16 cellular contexts compared by ENCODE assay signal in the genomic region with DNA sequence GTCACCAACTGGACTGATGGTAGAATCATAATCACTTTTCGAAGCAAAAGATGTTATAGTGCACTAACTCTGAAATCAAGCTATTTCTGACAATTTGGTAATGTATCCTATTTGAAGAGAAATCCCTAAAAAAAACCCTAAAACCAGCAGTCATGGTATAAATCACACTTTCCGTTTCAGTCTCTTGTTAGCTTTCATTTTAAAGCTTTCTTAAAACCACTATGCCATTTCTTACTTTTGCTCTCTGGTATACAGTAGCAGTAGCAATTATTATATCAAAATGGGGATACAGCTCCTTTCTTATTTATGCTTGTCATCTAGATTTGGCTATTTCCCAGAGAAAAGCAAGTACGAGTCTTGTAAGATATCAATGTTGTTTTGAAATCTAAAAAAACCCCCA.
DNase-seq lines count a peak whose midpoint lies in the region; ATAC-seq, FAIRE-seq and TF ChIP-seq lines count a peak whose summit lies in the region.
"Had no signal": no experiment of that assay in that cellular context is flagged by ENCODE, and none has a peak within 500 bp of the region (broad histone marks: within the 10 kb centered on the region; RNA-seq: fewer than 3 reads in every experiment).

No MANE protein-coding gene starts in this region.

- H3K27me3 ChIP-seq in GM12878 (replicated peaks in 1 of 2; ENCODE audit: control insufficient read depth in 2 of 2, insufficient read depth in 2 of 2, low read length in 1 of 2): no peaks in the 10 kb centered on the region

- SMC1A ChIA-PET in GM12878 (lab: Charles Lee; ENCODE audit: uncharacterized antibody, unreplicated experiment): interaction anchor here (0.7 to 2.8 kb wide), 8 partner anchors 15 to 331 kb away, joined by 3 to 7 read pairs (median 3); no protein-coding TSS in a partner anchor

- no peaks in the 10 kb centered on the region for H3K79me2 ChIP-seq in GM12878 (ENCODE audit: control insufficient read depth, insufficient read depth, low read length)

- no peaks in the 10 kb centered on the region for H3K9me3 ChIP-seq in GM12878 (replicated peaks; ENCODE audit: control insufficient read depth, insufficient read depth, low read length)
- H3K9me3 ChIP-seq: SK-N-SH had no signal

- no peak for TF ChIP-seq EP300 in GM12878 (IDR thresholded peaks at IDR 0.05; ENCODE audit: borderline replicate concordance in 1 of 2, control insufficient read depth in 1 of 2, low read depth in 2 of 2, low read length in 2 of 2)

- no peaks in the 10 kb centered on the region for H4K20me1 ChIP-seq in GM12878 (ENCODE audit: control insufficient read depth, insufficient read depth)

- no peak overlapping the region for H3K4me3 ChIP-seq in GM12878
- no peak overlapping the region for H3K4me3 ChIP-seq in coronary artery
- H3K4me3 ChIP-seq: dorsolateral prefrontal cortex, K562 had no signal

- H3K27ac ChIP-seq in GM12878 (ENCODE audit: control insufficient read depth, insufficient read depth) (no peak overlapping the region), coronary artery (no peak overlapping the region)
- H3K27ac ChIP-seq: dorsolateral prefrontal cortex had no signal

- TF ChIP-seq POLR2A in GM12878 (IDR thresholded peaks at IDR 0.05; ENCODE audit: low read depth, low read length): no peak

- POLR2A ChIA-PET in GM12878 (lab: Charles Lee): no interaction called here

- intact Hi-C loops in GM12878 (cut with micrococcal nuclease; ENCODE audit: unreplicated experiment): no loop called here

- RAD21 ChIA-PET in GM12878 (lab: Charles Lee; ENCODE audit: unreplicated experiment): interaction anchor here (1.0 to 1.9 kb wide), 2 partner anchors 11 to 254 kb away, joined by 3 to 8 read pairs; no protein-coding TSS in a partner anchor

- peak overlapping the region; percentile 17; the same call in 1 of the 2 replicates for H3K4me2 ChIP-seq in GM12878 (ENCODE audit: control insufficient read depth, insufficient read depth)
- H3K4me2 ChIP-seq: SK-N-SH had no signal

- H3K36me3 ChIP-seq in GM12878 (ENCODE audit: control insufficient read depth in 2 of 2, insufficient read depth in 2 of 2, low read length in 1 of 2): no peaks in the 10 kb centered on the region

- no peak overlapping the region for H3K9ac ChIP-seq in GM12878 (ENCODE audit: control insufficient read depth, insufficient read depth, low read length)
- H3K9ac ChIP-seq: SK-N-SH had no signal

- TF ChIP-seq RAD21 in GM12878 (IDR thresholded peaks at IDR 0.05; ENCODE audit: insufficient read depth, low read depth, low read length): no peak

- peak; percentile 59 for ATAC-seq in GM18858 (IDR thresholded peaks at IDR 0.05; ENCODE audit: unreplicated experiment)
- peak; percentile 86 for ATAC-seq in GM21717 (IDR thresholded peaks at IDR 0.05; ENCODE audit: unreplicated experiment)
- peak; percentile 41 for ATAC-seq in HG03103 (IDR thresholded peaks at IDR 0.05; ENCODE audit: low read depth, unreplicated experiment)
- ATAC-seq in GM12878: peak; percentile 73
- ATAC-seq in stimulated activated naive CD8-positive, alpha-beta T cell treated with anti-CD3 and anti-CD28 coated beads, Interleukin-15, Interleukin-2, amounts not matched to agents 100 U/mL and 50 U/mL, for 24 hours: no peak
- ATAC-seq: K562, left colon had no signal

- no peaks in the 10 kb centered on the region; the same call in 1 of the 2 replicates for H3K4me1 ChIP-seq in GM12878 (ENCODE audit: control insufficient read depth, insufficient read depth, low read length)

- in situ Hi-C loops in GM12878 (cut with MboI): no loop called here

- BruUV-seq in GM12878 (replicated peaks; lab: Mats Ljungman, UMichigan): no TSS peak

- DNase-seq in GM12878 (ENCODE audit: low read depth, low spot score) (no peak), cerebellum (ENCODE audit: low spot score) (no peak), urothelium cell line (ENCODE audit: low spot score) (no peak), coronary artery (ENCODE audit: low spot score) (no peak)
- DNase-seq in stimulated activated naive CD8-positive, alpha-beta T cell treated with anti-CD3 and anti-CD28 coated beads, Interleukin-15, Interleukin-2, amounts not matched to agents 100 U/mL and 50 U/mL, for 24 hours: no peak
- DNase-seq: activated CD8-positive, alpha-beta memory T cell treated with anti-CD3 and anti-CD28 coated beads for 24 hours; dorsolateral prefrontal cortex; hippocampal formation; left colon; NCI-H1417 treated with DMSO at 0.1 percent for 48 hours; SK-N-SH had no signal

- CTCF ChIA-PET in GM12878 (lab: Yijun Ruan, JAX): interaction anchor here (1.2 to 1.5 kb wide), 4 partner anchors 11 to 331 kb away, joined by 3 to 6 read pairs (median 4); no protein-coding TSS in a partner anchor

- no peak overlapping the region for H2AFZ ChIP-seq in GM12878 (ENCODE audit: control insufficient read depth, low read depth, low read length)

- FAIRE-seq in GM12878 (lab: Jason Lieb, UNC): no peak
- no peak for FAIRE-seq in urothelium cell line (lab: Jason Lieb, UNC)
- FAIRE-seq: H54, K562 had no signal

- 1% methylated on average over 3 of the region's 3 CpGs for WGBS in GM12878 (ENCODE audit: insufficient coverage, insufficient replicate concordance, low lambda C conversion rate, missing lambda C conversion rate)

- TF ChIP-seq CTCF in GM12878 (IDR thresholded peaks at IDR 0.05 in 2 of 3, conservative IDR thresholded peaks at IDR 0.05 in 1 of 3; ENCODE audit: control insufficient read depth in 2 of 3, extremely low read depth in 1 of 3, insufficient read depth in 1 of 3, low read depth in 3 of 3, low read length in 3 of 3): no peak
- no peak for TF ChIP-seq CTCF in coronary artery (IDR thresholded peaks at IDR 0.05)

TF ChIP-seq in GM12878, 131 proteins besides CTCF, POLR2A, EP300 and RAD21:
- no peak for TF ChIP-seq SIX5 (IDR thresholded peaks at IDR 0.05; ENCODE audit: low read depth, low read length, severe bottlenecking)
- 0 out of 2 replicates have a peak, but pooled peaks have one; percentile 22 for TF ChIP-seq NFIC (IDR thresholded peaks at IDR 0.05; ENCODE audit: low read depth, low read length)
- peak; percentile 9; the same call in 1 of the 2 replicates for TF ChIP-seq RUNX3 (IDR thresholded peaks at IDR 0.05; ENCODE audit: low read length)
